In the genomic region with DNA sequence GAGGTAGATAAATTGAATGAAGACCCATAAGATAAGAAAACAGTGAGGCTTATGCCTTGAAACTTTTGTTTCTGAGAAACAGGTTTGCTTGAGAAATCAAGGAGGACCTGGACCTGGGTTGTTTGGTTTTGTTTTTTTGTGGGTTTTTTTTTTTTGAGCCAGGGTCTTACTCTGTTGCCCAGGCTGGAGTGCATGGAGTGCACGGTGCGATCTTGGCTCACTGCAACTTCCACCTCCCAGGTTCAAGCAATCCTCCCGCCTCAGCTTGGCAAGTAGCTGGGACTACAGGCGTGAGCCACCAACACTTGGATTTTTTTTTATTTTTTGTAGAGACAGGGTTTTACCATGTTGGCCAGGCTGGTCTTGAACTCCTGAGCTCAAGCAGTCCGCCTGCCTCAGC, we compare ENCODE assay signal across 18 cellular contexts. TPM values are rescaled to one million over a fixed set of nuclear protein-coding genes. Genes with fewer than 3 reads are reported as not detected.
A peak's percentile ranks its signal among the peaks of the same experiment; 100 is the strongest.
DNase-seq lines count a peak whose midpoint lies in the region; ATAC-seq and TF ChIP-seq lines count a peak whose summit lies in the region.
"Had no signal": no experiment of that assay in that cellular context is flagged by ENCODE, and none has a peak within 500 bp of the region (broad histone marks: within the 10 kb centered on the region; RNA-seq: fewer than 3 reads in every experiment).

No MANE protein-coding gene starts in this region.

- H3K27me3 Mint-ChIP-seq in naive thymus-derived CD4-positive, alpha-beta T cell: no peaks in the 10 kb centered on the region

- no peaks in the 10 kb centered on the region for H3K36me3 Mint-ChIP-seq in naive thymus-derived CD4-positive, alpha-beta T cell

- H3K27ac ChIP-seq in left ventricle myocardium inferior (replicated peaks): peak overlapping the region; percentile 73
- H3K27ac ChIP-seq in right atrium auricular region: peak overlapping the region in 1 of 2 donors; percentile 23
- peak overlapping the region; percentile 71 for H3K27ac ChIP-seq in colonic mucosa
- H3K27ac ChIP-seq in naive thymus-derived CD4-positive, alpha-beta T cell (ENCODE audit: low read depth, low read length): peak overlapping the region; percentile 76
- H3K27ac ChIP-seq in upper lobe of left lung: peak overlapping the region; percentile 79 to 87 (median 84)

- H3K9ac ChIP-seq in colonic mucosa (ENCODE audit: low read depth in 2 of 2, low read length in 2 of 2): peak overlapping the region in 1 of 2 donors; percentile 49

- H3K4me1 Mint-ChIP-seq in naive thymus-derived CD4-positive, alpha-beta T cell: peaks cover 14 to 32% (median 30%) of the 10 kb centered on the region in 7 donors

- no peak for ATAC-seq in naive thymus-derived CD4-positive, alpha-beta T cell
- no peak for ATAC-seq in upper lobe of left lung (ENCODE audit: low FRiP score in 2 of 2)

- peak overlapping the region; percentile 91 to 98 (median 95) for H3K27ac Mint-ChIP-seq in naive thymus-derived CD4-positive, alpha-beta T cell

- H3K9me3 ChIP-seq in left ventricle myocardium inferior (replicated peaks): no peaks in the 10 kb centered on the region
- H3K9me3 ChIP-seq in right atrium auricular region: no peaks in the 10 kb centered on the region
- H3K9me3 ChIP-seq in colonic mucosa: no peaks in the 10 kb centered on the region
- no peaks in the 10 kb centered on the region for H3K9me3 ChIP-seq in naive thymus-derived CD4-positive, alpha-beta T cell (ENCODE audit: control insufficient read depth in 2 of 3, low read length in 3 of 3)
- no peaks in the 10 kb centered on the region for H3K9me3 ChIP-seq in upper lobe of left lung
- H3K9me3 ChIP-seq: ascending aorta had no signal

- peak overlapping the region in 5 of 10 donors; percentile 4 to 73 (median 25) for H3K4me3 Mint-ChIP-seq in naive thymus-derived CD4-positive, alpha-beta T cell

- CTCF ChIA-PET in naive thymus-derived CD4-positive, alpha-beta T cell (lab: Charles Lee): no interaction called here

- H3K36me3 ChIP-seq in left ventricle myocardium inferior (no peaks in the 10 kb centered on the region), right atrium auricular region (no peaks in the 10 kb centered on the region), colonic mucosa (no peaks in the 10 kb centered on the region), upper lobe of left lung (no peaks in the 10 kb centered on the region)
- no peaks in the 10 kb centered on the region for H3K36me3 ChIP-seq in naive thymus-derived CD4-positive, alpha-beta T cell (ENCODE audit: control insufficient read depth in 2 of 3, insufficient read depth in 3 of 3, low read length in 3 of 3)
- H3K36me3 ChIP-seq: ascending aorta had no signal

- DNase-seq in left ventricle myocardium inferior (no peak), right atrium auricular region (ENCODE audit: low spot score) (no peak), colonic mucosa (no peak), upper lobe of left lung (no peak), HuH-7.5 (ENCODE audit: low spot score) (no peak), islet precursor cell (no peak)
- no peak for DNase-seq in naive thymus-derived CD4-positive, alpha-beta T cell
- DNase-seq in activated T-cell treated with anti-CD3 and anti-CD28 coated beads, Interleukin-2, amount 50 U/mL, for 1 hour: no peak
- DNase-seq: activated CD4-positive, CD25-positive, alpha-beta regulatory T cell treated with anti-CD3 and anti-CD28 coated beads, Interleukin-2, amount 50 U/mL, for 72 hours; activated T-cell treated with anti-CD3 and anti-CD28 coated beads, Interleukin-2, amount 50 U/mL, for 48 hours; cortex of kidney; DMS 273 treated with DMSO at 0.1 percent for 48 hours; erythroblast; MM.1S; NCI-H2081; stimulated activated CD4-positive, alpha-beta T cell treated with anti-CD3 and anti-CD28 coated beads, Interleukin-1b, Interleukin-23, amount 100 ng/mL, for 48 hours; T-helper 1 cell had no signal

- POLR2A ChIA-PET in naive thymus-derived CD4-positive, alpha-beta T cell (lab: Charles Lee): interaction anchor here (0.7 to 1.3 kb wide), 3 partner anchors 11 to 149 kb away, joined by 3 to 4 read pairs (median 3); no protein-coding TSS in a partner anchor

- H3K27me3 ChIP-seq in left ventricle myocardium inferior (ENCODE audit: low read depth) (no peaks in the 10 kb centered on the region), right atrium auricular region (no peaks in the 10 kb centered on the region), colonic mucosa (no peaks in the 10 kb centered on the region), upper lobe of left lung (no peaks in the 10 kb centered on the region)
- H3K27me3 ChIP-seq in naive thymus-derived CD4-positive, alpha-beta T cell (ENCODE audit: control insufficient read depth in 2 of 2, insufficient read depth in 2 of 2, low read length in 2 of 2): no peaks in the 10 kb centered on the region
- H3K27me3 ChIP-seq: ascending aorta had no signal

- TF ChIP-seq POLR2A in upper lobe of left lung (IDR thresholded peaks at IDR 0.05): no peak

- H3K4me1 ChIP-seq in left ventricle myocardium inferior (peaks cover 14% of the 10 kb centered on the region), right atrium auricular region (peaks cover 0 to 12% of the 10 kb centered on the region in 2 donors), colonic mucosa (no peaks in the 10 kb centered on the region), upper lobe of left lung (peaks cover 17 to 30% (median 21%) of the 10 kb centered on the region in 4 donors)
- peaks cover 0 to 27% of the 10 kb centered on the region in 2 donors for H3K4me1 ChIP-seq in naive thymus-derived CD4-positive, alpha-beta T cell (ENCODE audit: control insufficient read depth in 2 of 2, insufficient read depth in 2 of 2, low read length in 2 of 2)
- H3K4me1 ChIP-seq: ascending aorta had no signal

- intact Hi-C loops in left ventricle myocardium inferior (cut with micrococcal nuclease) (no loop called here), colonic mucosa (cut with DNase I) (no loop called here)
- intact Hi-C loops in naive thymus-derived CD4-positive, alpha-beta T cell (cut with micrococcal nuclease): no loop called here

- no peak for TF ChIP-seq CTCF in left ventricle myocardium inferior (IDR thresholded peaks at IDR 0.05; ENCODE audit: borderline replicate concordance)
- no peak for TF ChIP-seq CTCF in right atrium auricular region (IDR thresholded peaks at IDR 0.05)
- TF ChIP-seq CTCF in colonic mucosa (IDR thresholded peaks at IDR 0.05): no peak
- TF ChIP-seq CTCF in upper lobe of left lung (IDR thresholded peaks at IDR 0.05): no peak

- H3K9me3 Mint-ChIP-seq in naive thymus-derived CD4-positive, alpha-beta T cell: no peaks in the 10 kb centered on the region

- 63 to 76% methylated on average over 5 of the region's 5 CpGs for WGBS in upper lobe of left lung, 2 donors

- no peak for TF ChIP-seq EP300 in upper lobe of left lung (IDR thresholded peaks at IDR 0.05)

- H3K4me3 ChIP-seq in left ventricle myocardium inferior: no peak overlapping the region
- no peak overlapping the region for H3K4me3 ChIP-seq in right atrium auricular region
- H3K4me3 ChIP-seq in colonic mucosa: no peak overlapping the region
- no peak overlapping the region for H3K4me3 ChIP-seq in naive thymus-derived CD4-positive, alpha-beta T cell (ENCODE audit: low read length)
- no peak overlapping the region for H3K4me3 ChIP-seq in upper lobe of left lung
- H3K4me3 ChIP-seq: ascending aorta had no signal

RNA-seq across cellular contexts. Expression of gene PPTC7, which starts 9.0 kb away (rescaled TPM):
- total RNA-seq in left ventricle myocardium inferior (103 TPM), right atrium auricular region (10 to 100 TPM; 32.1 to 53.6 TPM), colonic mucosa (10 to 100 TPM; 25.7 to 34.9 TPM), upper lobe of left lung (10 to 100 TPM; 22.0 to 40.8 (median 25.2) TPM)
- total RNA-seq in naive thymus-derived CD4-positive, alpha-beta T cell: 10 to 100 TPM; 36.7 to 43.8 (median 38.8) TPM
- polyA plus RNA-seq in naive thymus-derived CD4-positive, alpha-beta T cell: 10 to 100 TPM in 1 of 2 donors, 1 to 10 TPM in 1; 9.7 to 10.7 TPM

RNA-seq across cellular contexts. Expression of gene TCTN1, which starts 21.9 kb away (rescaled TPM):
- 21.6 TPM for total RNA-seq in left ventricle myocardium inferior
- 10 to 100 TPM; 23.7 to 29.0 TPM for total RNA-seq in right atrium auricular region
- 10 to 100 TPM in 1 of 2 donors, 1 to 10 TPM in 1; 9.2 to 10.2 TPM for total RNA-seq in colonic mucosa
- total RNA-seq in naive thymus-derived CD4-positive, alpha-beta T cell: 10 to 100 TPM in 3 of 5 experiments, 1 to 10 TPM in 2; 5.2 to 13.0 (median 10.2) TPM
- 1 to 10 TPM; 4.2 to 8.8 TPM for polyA plus RNA-seq in naive thymus-derived CD4-positive, alpha-beta T cell
- total RNA-seq in upper lobe of left lung: 10 to 100 TPM; 21.6 to 50.8 (median 42.6) TPM
